In genomic region chr16:56286819-56287218, GRCh38 we compare ENCODE assay signal across 22 cellular contexts.
DNase-seq lines count a peak whose midpoint lies in the region; ATAC-seq, FAIRE-seq and TF ChIP-seq lines count a peak whose summit lies in the region.
"Had no signal": no experiment of that assay in that cellular context is flagged by ENCODE, and none has a peak within 500 bp of the region (broad histone marks: within the 10 kb centered on the region; RNA-seq: fewer than 3 reads in every experiment).

No MANE protein-coding gene starts in this region.

- FAIRE-seq in H1 (lab: Jason Lieb, UNC) = no peak
- FAIRE-seq: colon, GM12878, TTC549 had no signal

- no peak overlapping the region for H3K4ac ChIP-seq in H1 (replicated peaks; ENCODE audit: insufficient read length, low read depth, low read length)

- no peak overlapping the region for H3K9ac ChIP-seq in H1 (replicated peaks in 1 of 4; ENCODE audit: extremely low read depth in 1 of 4, low read depth in 3 of 4, low read length in 3 of 4)
- H3K9ac ChIP-seq: parathyroid adenoma had no signal

- H4K8ac ChIP-seq in H1 (ENCODE audit: extremely low read depth, insufficient read depth, low read length) = peak overlapping the region; percentile 5; the same call in 1 of the 2 replicates

- H3K79me2 ChIP-seq in H1 (ENCODE audit: control insufficient read depth in 1 of 2, insufficient read depth in 2 of 2, low read length in 2 of 2) = no peaks in the 10 kb centered on the region

- no peak overlapping the region for H3K27ac ChIP-seq in H1 (ENCODE audit: low read depth, low read length)
- H3K27ac ChIP-seq in upper lobe of right lung = no peak overlapping the region
- H3K27ac ChIP-seq: left ventricle myocardium inferior, parathyroid adenoma, right atrium auricular region, thyroid gland had no signal

- H3K4me2 ChIP-seq in H1 (ENCODE audit: insufficient read depth in 1 of 2, low read depth in 2 of 2, low read length in 2 of 2) = no peak overlapping the region

- H3K4me3 ChIP-seq in MG63 (no peak overlapping the region), H1 (ENCODE audit: extremely low read depth in 1 of 4, insufficient read depth in 2 of 4, low read depth in 3 of 4, low read length in 4 of 4) (no peak overlapping the region), upper lobe of right lung (no peak overlapping the region)
- H3K4me3 ChIP-seq: GM12878, left ventricle myocardium inferior, right atrium auricular region, thyroid gland had no signal

- no peak overlapping the region for H2AFZ ChIP-seq in H1 (ENCODE audit: low read length)
- H2AFZ ChIP-seq: parathyroid adenoma had no signal

- no peak overlapping the region for H4K5ac ChIP-seq in H1 (ENCODE audit: insufficient read length, low read depth, low read length)

- no peak overlapping the region for H3K23ac ChIP-seq in H1 (ENCODE audit: insufficient read length)

- H3K27me3 ChIP-seq in MG63 (no peaks in the 10 kb centered on the region), H1 (replicated peaks in 1 of 4; ENCODE audit: control insufficient read depth in 3 of 4, extremely low read depth in 1 of 4, insufficient read depth in 3 of 4, low read length in 3 of 4) (no peaks in the 10 kb centered on the region), upper lobe of right lung (no peaks in the 10 kb centered on the region)
- H3K27me3 ChIP-seq: right atrium auricular region, thyroid gland had no signal

- no peak overlapping the region for H2BK120ac ChIP-seq in H1 (replicated peaks; ENCODE audit: low read depth, low read length)

- no peak overlapping the region for H4K91ac ChIP-seq in H1 (replicated peaks; ENCODE audit: insufficient read length, low read length)

- POLR2A ChIA-PET in H1 (lab: Charles Lee; ENCODE audit: partially characterized antibody) = interaction anchor here (1.6 kb wide), 1 partner anchor 96 kb away, joined by 4 read pairs; the partner anchor contains the start of gene GNAO1

- H3K23me2 ChIP-seq in H1 (ENCODE audit: low read depth, low read length) = no peaks in the 10 kb centered on the region; the same call in 1 of the 2 replicates

- ATAC-seq in upper lobe of right lung (peak; percentile 66), HG02759 (IDR thresholded peaks at IDR 0.05; ENCODE audit: unreplicated experiment) (no peak)
- ATAC-seq: GM12878; stimulated activated naive CD8-positive, alpha-beta T cell treated with anti-CD3 and anti-CD28 coated beads, Interleukin-15, Interleukin-2, amounts not matched to agents 100 U/mL and 50 U/mL, for 24 hours had no signal

- intact Hi-C loops in upper lobe of right lung (cut with DNase I) = no loop called here

- no peaks in the 10 kb centered on the region for H3K79me1 ChIP-seq in H1 (ENCODE audit: low read depth, low read length)

- no peak for TF ChIP-seq POLR2A in H1 (IDR thresholded peaks at IDR 0.05; ENCODE audit: control extremely low read depth in 1 of 2, low read depth in 2 of 2, low read length in 2 of 2)

- peaks cover 0 to 27% (median 17%) of the 10 kb centered on the region in 4 experiments; a peak in 6 of 7 replicates for H3K4me1 ChIP-seq in H1 (replicated peaks in 1 of 4; ENCODE audit: control insufficient read depth in 3 of 4, insufficient read depth in 4 of 4, low read length in 3 of 4)
- no peaks in the 10 kb centered on the region for H3K4me1 ChIP-seq in upper lobe of right lung
- H3K4me1 ChIP-seq: parathyroid adenoma had no signal

- H3K56ac ChIP-seq in H1 (replicated peaks; ENCODE audit: insufficient read length, low read depth, low read length) = no peak overlapping the region

- no peak overlapping the region for H2BK12ac ChIP-seq in H1 (ENCODE audit: low read depth, low read length)

- no peak for TF ChIP-seq EP300 in H1 (IDR thresholded peaks at IDR 0.05; ENCODE audit: borderline replicate concordance in 1 of 2, low read depth in 2 of 2, low read length in 2 of 2)

- H3K36me3 ChIP-seq in MG63 = no peaks in the 10 kb centered on the region
- H3K36me3 ChIP-seq in H1 (ENCODE audit: control insufficient read depth in 2 of 4, insufficient read depth in 4 of 4, low read length in 3 of 4) = no peaks in the 10 kb centered on the region
- no peaks in the 10 kb centered on the region for H3K36me3 ChIP-seq in upper lobe of right lung
- H3K36me3 ChIP-seq: left ventricle myocardium inferior, right atrium auricular region, thyroid gland had no signal

- no peaks in the 10 kb centered on the region for H3K9me3 ChIP-seq in MG63
- no peaks in the 10 kb centered on the region for H3K9me3 ChIP-seq in H1 (ENCODE audit: insufficient read depth in 2 of 2, low read depth in 1 of 2, low read length in 1 of 2)
- no peaks in the 10 kb centered on the region for H3K9me3 ChIP-seq in upper lobe of right lung
- H3K9me3 ChIP-seq: left ventricle myocardium inferior, right atrium auricular region, thyroid gland had no signal

- no peak overlapping the region for H2BK20ac ChIP-seq in H1 (ENCODE audit: low read length)

- no peak overlapping the region for H3K18ac ChIP-seq in H1 (ENCODE audit: extremely low read depth, low read length)

- WGBS in H1 (ENCODE audit: extremely low coverage in 1 of 2, insufficient coverage in 1 of 2, insufficient read length in 1 of 2, insufficient replicate concordance in 2 of 2, low coverage in 1 of 2, low lambda C conversion rate in 2 of 2, missing lambda C conversion rate in 1 of 2), 2 experiments = 84% methylated on average over 7 of the region's 7 CpGs; no CpG with 5 or more reads in 1 of the 2 experiments

- TF ChIP-seq CTCF in H1 (IDR thresholded peaks at IDR 0.05; ENCODE audit: control extremely low read depth in 1 of 3, insufficient read depth in 1 of 3, low read depth in 1 of 3, low read length in 3 of 3) (no peak), upper lobe of right lung (IDR thresholded peaks at IDR 0.05) (no peak)

- H3K14ac ChIP-seq in H1 (ENCODE audit: insufficient read length) = no peak overlapping the region

- H2AK5ac ChIP-seq in H1 (ENCODE audit: low read depth, low read length) = no peak overlapping the region

- TF ChIP-seq RAD21 in H1 (IDR thresholded peaks at IDR 0.05 in 1 of 2, conservative IDR thresholded peaks at IDR 0.05 in 1 of 2; ENCODE audit: low read depth in 2 of 2, low read length in 2 of 2) = no peak

- peak; percentile 71 for DNase-seq in ELR (ENCODE audit: low read depth)
- peak; percentile 78 for DNase-seq in MG63
- DNase-seq in H1 (ENCODE audit: low read depth in 1 of 2, low spot score in 2 of 2) = no peak
- no peak for DNase-seq in upper lobe of right lung
- no peak for DNase-seq in activated CD4-positive, alpha-beta T cell treated with anti-CD3 and anti-CD28 coated beads for 1 hour
- no peak for DNase-seq in NCI-H2107 (lab: John Stamatoyannopoulos, UW)
- DNase-seq: activated gamma-delta T cell treated with Interleukin-2 at 50 U/mL for 16 hours; CD4-positive, alpha-beta memory T cell; KBM-7; left ventricle myocardium inferior; NCI-H1694; NCI-H69; stimulated activated CD4-positive, alpha-beta T cell treated with anti-CD3 and anti-CD28 coated beads, Interleukin-4, amount 100 ng/mL, for 4 hours; stimulated activated naive CD8-positive, alpha-beta T cell treated with anti-CD3 and anti-CD28 coated beads, Interleukin-15, Interleukin-2, amounts not matched to agents 100 U/mL and 50 U/mL, for 24 hours; T-helper 1 cell; thyroid gland had no signal

- CTCF ChIA-PET in H1 (lab: Charles Lee; ENCODE audit: partially characterized antibody) = interaction anchor here (0.9 to 3.1 kb wide), 6 partner anchors 9 to 342 kb away, joined by 3 to 26 read pairs (median 8); no protein-coding TSS in a partner anchor

- H4K20me1 ChIP-seq in H1 (replicated peaks in 1 of 2; ENCODE audit: control insufficient read depth in 1 of 2, insufficient read depth in 2 of 2, low read length in 2 of 2) = no peaks in the 10 kb centered on the region

- H2BK5ac ChIP-seq in H1 (ENCODE audit: low read depth, low read length) = no peak overlapping the region

- H2BK15ac ChIP-seq in H1 (ENCODE audit: low read length) = no peak overlapping the region

TF ChIP-seq in H1, 55 proteins besides CTCF, POLR2A, EP300 and RAD21:
- no peak for TF ChIP-seq RFX5 (IDR thresholded peaks at IDR 0.05; ENCODE audit: borderline replicate concordance, low read depth, low read length)
- TF ChIP-seq, protein P1, sequence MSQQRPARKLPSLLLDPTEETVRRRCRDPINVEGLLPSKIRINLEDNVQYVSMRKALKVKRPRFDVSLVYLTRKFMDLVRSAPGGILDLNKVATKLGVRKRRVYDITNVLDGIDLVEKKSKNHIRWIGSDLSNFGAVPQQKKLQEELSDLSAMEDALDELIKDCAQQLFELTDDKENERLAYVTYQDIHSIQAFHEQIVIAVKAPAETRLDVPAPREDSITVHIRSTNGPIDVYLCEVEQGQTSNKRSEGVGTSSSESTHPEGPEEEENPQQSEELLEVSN (IDR thresholded peaks at IDR 0.05) = no peak

Comparison
In these comparisons a context has a peak if more than half of its experiments do, and no peak if none do; other contexts are left out.
1. DNase-seq: peak in ELR (single experiment) and MG63 (single experiment); none in H1 (0 of 2), upper lobe of right lung (single experiment), activated CD4-positive, alpha-beta T cell treated with anti-CD3 and anti-CD28 coated beads for 1 hour (single experiment) and NCI-H2107 (single experiment).